10 cellular contexts compared by ENCODE assay signal in genomic region chr6:107823047-107823557, GRCh38. TPM values are rescaled to one million over a fixed set of nuclear protein-coding genes. Genes with fewer than 3 reads are reported as not detected.
DNase-seq lines count a peak whose midpoint lies in the region; ATAC-seq and TF ChIP-seq lines count a peak whose summit lies in the region.
"Had no signal": no experiment of that assay in that cellular context is flagged by ENCODE, and none has a peak within 500 bp of the region (broad histone marks: within the 10 kb centered on the region; RNA-seq: fewer than 3 reads in every experiment).

No MANE protein-coding gene starts in this region.

- peaks cover 51 to 55% of the 10 kb centered on the region in 2 experiments for H3K4me1 ChIP-seq in neutrophil (ENCODE audit: control insufficient read depth in 1 of 2, insufficient read depth in 1 of 2, low read depth in 1 of 2, low read length in 1 of 2)

- peaks cover 6% of the 10 kb centered on the region for H3K27me3 ChIP-seq in neutrophil

- peak overlapping the region; percentile 100 for H3K27ac Mint-ChIP-seq in T-helper 17 cell

- H3K4me3 Mint-ChIP-seq in T-helper 17 cell, result peak overlapping the region; percentile 96

- peak overlapping the region; percentile 92 for H3K27ac ChIP-seq in neutrophil

- peak; percentile 5 for ATAC-seq in T-helper 17 cell
- ATAC-seq: Panc1 had no signal

- H3K27me3 Mint-ChIP-seq in T-helper 17 cell, result no peaks in the 10 kb centered on the region

- no peak for TF ChIP-seq CTCF in neutrophil (IDR thresholded peaks at IDR 0.05)

- peak overlapping the region; percentile 51 to 63 for H3K4me3 ChIP-seq in neutrophil (ENCODE audit: low read depth in 1 of 2, low read length in 1 of 2)

- H3K9me3 ChIP-seq in T-helper 17 cell (ENCODE audit: control insufficient read depth, low read length, poor library complexity, severe bottlenecking) (no peaks in the 10 kb centered on the region), neutrophil (no peaks in the 10 kb centered on the region)

- H3K36me3 ChIP-seq in neutrophil, result no peaks in the 10 kb centered on the region

- peaks cover 54% of the 10 kb centered on the region for H3K4me1 Mint-ChIP-seq in T-helper 17 cell

- H3K36me3 Mint-ChIP-seq in T-helper 17 cell (ENCODE audit: low read depth), result peaks cover 2% of the 10 kb centered on the region

- peak; percentile 27 to 45 for DNase-seq in AML-193 (lab: John Stamatoyannopoulos, UW)
- peak in 2 of 3 donors; percentile 32 for DNase-seq in T-helper 17 cell
- peak; percentile 33 for DNase-seq in activated gamma-delta T cell treated with anti-CD3 and anti-CD28 coated beads, Interleukin-2, amount 50 U/mL, for 16 hours (ENCODE audit: low read depth)
- DNase-seq in NCI-H2171 treated with DMSO at 0.1 percent for 48 hours (lab: John Stamatoyannopoulos, UW), result no peak
- no peak for DNase-seq in MV-4-11 (lab: John Stamatoyannopoulos, UW)
- DNase-seq in COLO668 (lab: John Stamatoyannopoulos, UW; ENCODE audit: unreplicated experiment), result no peak
- DNase-seq in HPDE6-E6E7 (ENCODE audit: extremely low spot score), result no peak

RNA-seq across cellular contexts. Expression of gene SCML4, which starts 1.0 kb away (rescaled TPM):
- total RNA-seq in T-helper 17 cell, result 10 to 100 TPM; 49.6 to 58.3 TPM
- total RNA-seq: LHCN-M2 had no signal

Comparison
In these comparisons a context has a peak if more than half of its experiments do, and no peak if none do; other contexts are left out.
1. DNase-seq: peak in AML-193 (2 of 2), T-helper 17 cell (2 of 3) and activated gamma-delta T cell treated with anti-CD3 and anti-CD28 coated beads, Interleukin-2, amount 50 U/mL, for 16 hours (single experiment); none in NCI-H2171 treated with DMSO at 0.1 percent for 48 hours (single experiment), MV-4-11 (single experiment), COLO668 (single experiment) and HPDE6-E6E7 (single experiment).